8 cellular contexts compared by ENCODE assay signal in the genomic region with DNA sequence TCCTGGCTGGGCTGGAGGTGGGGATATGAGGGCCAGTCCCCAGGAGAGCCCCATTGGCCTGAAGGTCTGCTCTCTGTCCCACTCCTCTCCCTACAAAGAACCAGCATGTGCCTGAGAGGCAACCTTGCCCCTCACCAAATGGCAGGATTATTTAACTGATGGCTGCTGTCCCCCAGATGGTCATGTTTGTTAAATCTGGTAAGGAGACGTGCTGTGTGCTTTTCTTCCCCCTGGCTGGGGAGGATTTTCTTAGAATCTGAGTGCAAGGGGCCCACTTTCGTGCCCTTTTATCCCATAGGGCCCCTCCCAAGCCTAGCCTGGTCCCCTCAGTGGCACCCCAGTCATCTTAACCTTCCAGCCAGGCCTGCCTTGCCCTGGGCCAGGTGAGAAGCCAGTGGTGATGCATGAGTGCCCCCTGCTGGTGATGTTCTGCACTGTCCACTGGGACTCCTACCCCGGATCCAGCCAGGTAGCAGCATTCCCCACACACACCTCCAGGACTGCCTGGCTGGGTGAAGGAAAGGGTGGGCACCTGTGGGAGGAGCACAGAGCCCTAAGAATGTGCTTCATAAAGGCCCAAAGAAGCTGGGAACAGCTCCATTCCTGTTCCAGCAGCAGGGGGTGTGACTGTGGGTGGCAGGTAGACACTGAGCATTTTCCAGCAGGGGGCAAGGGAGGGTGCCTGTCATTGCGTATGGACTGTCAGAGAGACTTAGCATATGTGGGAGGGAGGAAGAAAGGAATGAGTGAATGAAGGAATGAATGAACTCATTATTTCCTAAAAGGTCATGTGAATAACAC. TPM values are rescaled to one million over a fixed set of nuclear protein-coding genes. Genes with fewer than 3 reads are reported as not detected.
DNase-seq lines count a peak whose midpoint lies in the region; ATAC-seq and TF ChIP-seq lines count a peak whose summit lies in the region.

No MANE protein-coding gene starts in this region.

- ATAC-seq in WTC11: peak; percentile 98
- no peak for ATAC-seq in HG03565 (IDR thresholded peaks at IDR 0.05; ENCODE audit: unreplicated experiment)

- no peaks in the 10 kb centered on the region for H4K20me1 ChIP-seq in mammary epithelial cell (ENCODE audit: insufficient read depth, low read length)

- no peak overlapping the region for H3K9ac ChIP-seq in mammary epithelial cell (ENCODE audit: insufficient read depth, low read length)

- no peak overlapping the region for H3K4me2 ChIP-seq in mammary epithelial cell (ENCODE audit: insufficient read depth, low read depth, low read length)

- no peaks in the 10 kb centered on the region for H3K27me3 Mint-ChIP-seq in WTC11 (ENCODE audit: low read depth)

- POLR2A ChIA-PET in WTC11 (lab: Charles Lee): no interaction called here

- intact Hi-C loops in mammary epithelial cell (cut with micrococcal nuclease): loop anchor here (1.0 to 5.0 kb wide), 8 partner anchors 25 to 379 kb away; no protein-coding TSS in a partner anchor

- H3K4me1 ChIP-seq in mammary epithelial cell (ENCODE audit: insufficient read depth, low read length): peaks cover 21% of the 10 kb centered on the region

- in situ Hi-C loops in mammary epithelial cell (cut with MboI; ENCODE audit: low sequenced_read_pairs in 2 of 2): loop anchor here (5.0 to 10.0 kb wide), 3 partner anchors 135 to 192 kb away; no protein-coding TSS in a partner anchor

- no peak overlapping the region for H3K27ac ChIP-seq in mammary epithelial cell (ENCODE audit: insufficient read depth, low read depth, low read length)

- H3K9me3 Mint-ChIP-seq in WTC11: no peaks in the 10 kb centered on the region

- no peak overlapping the region for H3K4me3 ChIP-seq in mammary epithelial cell (replicated peaks in 1 of 3; ENCODE audit: insufficient read depth in 1 of 3, low read depth in 2 of 3, low read length in 3 of 3)

- H3K27ac Mint-ChIP-seq in WTC11: no peak overlapping the region

- H3K4me3 Mint-ChIP-seq in WTC11: no peak overlapping the region

- H3K4me1 Mint-ChIP-seq in WTC11: peaks cover 2% of the 10 kb centered on the region; the same call in 1 of the 2 replicates

- DNase-seq in NCI-H2196 (lab: John Stamatoyannopoulos, UW; ENCODE audit: unreplicated experiment) (peak; percentile 37), NCI-H2196 treated with DMSO at 0.1 percent for 48 hours (lab: John Stamatoyannopoulos, UW; ENCODE audit: unreplicated experiment) (no peak), NCI-H1092 (lab: John Stamatoyannopoulos, UW) (peak; percentile 29), WTC11 (ENCODE audit: low spot score) (peak; percentile 94), mammary epithelial cell (peak; percentile 67), kidney glomerular epithelial cell (lab: John Stamatoyannopoulos, UW) (peak; percentile 61)
- peak; percentile 88 for DNase-seq in stimulated activated CD4-positive, alpha-beta T cell treated with anti-CD3 and anti-CD28 coated beads, Interleukin-4, amount 100 ng/mL, for 24 hours

- no peaks in the 10 kb centered on the region for H3K36me3 ChIP-seq in mammary epithelial cell (ENCODE audit: insufficient read depth, low read length)

- no TSS peak for BruUV-seq in mammary epithelial cell (replicated peaks; lab: Mats Ljungman, UMichigan)

- no peaks in the 10 kb centered on the region for H3K36me3 Mint-ChIP-seq in WTC11

- H3K79me2 ChIP-seq in mammary epithelial cell (ENCODE audit: insufficient read depth, low read length): no peaks in the 10 kb centered on the region

- peak; percentile 96 for TF ChIP-seq CTCF in WTC11 (IDR thresholded peaks at IDR 0.05)
- peak; percentile 97 for TF ChIP-seq CTCF in mammary epithelial cell (conservative IDR thresholded peaks at IDR 0.05 in 1 of 2, IDR thresholded peaks at IDR 0.05 in 1 of 2; ENCODE audit: extremely low read depth in 1 of 2, insufficient read depth in 1 of 2, low read depth in 1 of 2, low read length in 2 of 2)

- H3K27me3 ChIP-seq in mammary epithelial cell (ENCODE audit: insufficient read depth, low read length): no peaks in the 10 kb centered on the region

- no peaks in the 10 kb centered on the region for H3K9me3 ChIP-seq in mammary epithelial cell (replicated peaks; ENCODE audit: insufficient read depth, low read length)

- H2AFZ ChIP-seq in mammary epithelial cell (ENCODE audit: low read depth, low read length): no peak overlapping the region

- dilution Hi-C loops in mammary epithelial cell (cut with HindIII; ENCODE audit: low sequenced_read_pairs): no loop called here

- WGBS in mammary epithelial cell (ENCODE audit: low coverage, missing lambda C conversion rate): 63% methylated on average over 3 of the region's 4 CpGs

- CTCF ChIA-PET in WTC11 (lab: Charles Lee): interaction anchor here (0.5 to 3.3 kb wide), 19 partner anchors 8 to 389 kb away, joined by 3 to 18 read pairs (median 5); no protein-coding TSS in a partner anchor
- CTCF ChIA-PET in mammary epithelial cell (lab: Charles Lee; ENCODE audit: low non-redundant PET): no interaction called here

TF ChIP-seq in WTC11, 78 proteins besides CTCF, POLR2A, EP300 and RAD21:
- TF ChIP-seq ESRRA (CRISPR knock-in tag; IDR thresholded peaks at IDR 0.05; ENCODE audit: borderline replicate concordance) (no peak), ZNF138 (CRISPR knock-in tag; conservative IDR thresholded peaks at IDR 0.05) (0 out of 2 replicates have a peak, but pooled peaks have one; percentile 25), ZNF423 (CRISPR knock-in tag; IDR thresholded peaks at IDR 0.05) (peak; percentile 29; the same call in 1 of the 2 replicates), GABPB1 (CRISPR knock-in tag; IDR thresholded peaks at IDR 0.05) (no peak), CBFB (CRISPR knock-in tag; IDR thresholded peaks at IDR 0.05; ENCODE audit: low read depth) (peak; percentile 71; the same call in 1 of the 2 replicates)
- TF ChIP-seq, protein P1, sequence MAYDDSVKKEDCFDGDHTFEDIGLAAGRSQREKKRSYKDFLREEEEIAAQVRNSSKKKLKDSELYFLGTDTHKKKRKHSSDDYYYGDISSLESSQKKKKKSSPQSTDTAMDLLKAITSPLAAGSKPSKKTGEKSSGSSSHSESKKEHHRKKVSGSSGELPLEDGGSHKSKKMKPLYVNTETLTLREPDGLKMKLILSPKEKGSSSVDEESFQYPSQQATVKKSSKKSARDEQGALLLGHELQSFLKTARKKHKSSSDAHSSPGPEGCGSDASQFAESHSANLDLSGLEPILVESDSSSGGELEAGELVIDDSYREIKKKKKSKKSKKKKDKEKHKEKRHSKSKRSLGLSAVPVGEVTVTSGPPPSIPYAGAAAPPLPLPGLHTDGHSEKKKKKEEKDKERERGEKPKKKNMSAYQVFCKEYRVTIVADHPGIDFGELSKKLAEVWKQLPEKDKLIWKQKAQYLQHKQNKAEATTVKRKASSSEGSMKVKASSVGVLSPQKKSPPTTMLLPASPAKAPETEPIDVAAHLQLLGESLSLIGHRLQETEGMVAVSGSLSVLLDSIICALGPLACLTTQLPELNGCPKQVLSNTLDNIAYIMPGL (CRISPR knock-in tag; IDR thresholded peaks at IDR 0.05): no peak
TF ChIP-seq in WTC11: peak in this region for 3.

RNA-seq across cellular contexts. Expression of a gene that starts 28.9 kb away (rescaled TPM):
- 3.2 to 4.8 TPM (median 3.7 TPM) in 3 replicates for total RNA-seq in WTC11 (2021)
- total RNA-seq in mammary epithelial cell: 10 to 100 TPM in 1 of 2 donors, 1 to 10 TPM in 1; 3.5 to 48.9 TPM
- 6.0 TPM for polyA plus RNA-seq in mammary epithelial cell
- polyA minus RNA-seq in mammary epithelial cell: not detected

RNA-seq across cellular contexts. Expression of a gene that starts 30.0 kb away (rescaled TPM):
- total RNA-seq in WTC11 (2021): 0.87 to 1.8 TPM (median 1.5 TPM) in 3 replicates
- 1 to 10 TPM in 1 of 2 donors, under 1 TPM in 1; under 0.01 to 6.1 TPM for total RNA-seq in mammary epithelial cell
- 3.2 TPM for polyA plus RNA-seq in mammary epithelial cell
- polyA minus RNA-seq in mammary epithelial cell: 7.5 TPM
